Comparison of ENCODE assay signal across 8 cellular contexts in genomic region chr17:77319211-77320031, GRCh38.
DNase-seq lines count a peak whose midpoint lies in the region; ATAC-seq and TF ChIP-seq lines count a peak whose summit lies in the region.

No MANE protein-coding gene starts in this region.

- TF ChIP-seq POLR2A in GM18505 (IDR thresholded peaks at IDR 0.05; ENCODE audit: borderline replicate concordance, extremely low read depth, insufficient read depth, insufficient read length): peak; percentile 45

- no peak for TF ChIP-seq CTCF in tibial artery (IDR thresholded peaks at IDR 0.05)

- H3K9me3 ChIP-seq in Karpas-422 (ENCODE audit: low read length) (no peaks in the 10 kb centered on the region), tibial artery (no peaks in the 10 kb centered on the region)
- H3K9me3 ChIP-seq in naive thymus-derived CD4-positive, alpha-beta T cell (ENCODE audit: control insufficient read depth in 2 of 3, low read length in 3 of 3): no peaks in the 10 kb centered on the region

- peaks cover 2% of the 10 kb centered on the region; the same call in 1 of the 2 replicates for H3K27me3 ChIP-seq in Karpas-422 (ENCODE audit: low read length)
- no peaks in the 10 kb centered on the region for H3K27me3 ChIP-seq in naive thymus-derived CD4-positive, alpha-beta T cell (ENCODE audit: control insufficient read depth in 2 of 2, insufficient read depth in 2 of 2, low read length in 2 of 2)
- H3K27me3 ChIP-seq in tibial artery: no peaks in the 10 kb centered on the region

- H3K79me2 ChIP-seq in Karpas-422 (ENCODE audit: low read length): no peaks in the 10 kb centered on the region

- H3K4me2 ChIP-seq in Karpas-422 (ENCODE audit: low read depth, low read length, poor library complexity, severe bottlenecking): peak overlapping the region; percentile 69

- intact Hi-C loops in naive thymus-derived CD4-positive, alpha-beta T cell (cut with micrococcal nuclease): no loop called here
- intact Hi-C loops in tibial artery (cut with DNase I; ENCODE audit: low total_unique reads): loop anchor here (10.0 kb wide), 1 partner anchor 185 kb away; no protein-coding TSS in a partner anchor

- no peak overlapping the region for H3K4me3 Mint-ChIP-seq in activated CD4-positive, alpha-beta T cell treated with anti-CD3 and anti-CD28 coated beads, Interleukin-2, amount 10 ng/mL, durations not matched to agents 7 days and 5 days
- peak overlapping the region; percentile 78 to 92 (median 82) for H3K4me3 Mint-ChIP-seq in naive thymus-derived CD4-positive, alpha-beta T cell

- no peak overlapping the region; the same call in 1 of the 2 replicates for H2AFZ ChIP-seq in Karpas-422 (ENCODE audit: low read length)

- DNase-seq in Karpas-422: peak; percentile 67
- peak; percentile 29 for DNase-seq in activated CD4-positive, alpha-beta T cell treated with anti-CD3 and anti-CD28 coated beads, Interleukin-2, amount 10 ng/mL, durations not matched to agents 7 days and 5 days
- DNase-seq in epithelial cell of prostate (ENCODE audit: low read depth, low spot score): no peak
- peak in 5 of 9 donors; percentile 31 to 68 (median 33) for DNase-seq in naive thymus-derived CD4-positive, alpha-beta T cell
- peak; percentile 94 to 95 for DNase-seq in tibial artery
- DNase-seq in NCI-H2227 (lab: John Stamatoyannopoulos, UW; ENCODE audit: unreplicated experiment): no peak

- no peaks in the 10 kb centered on the region for H3K36me3 ChIP-seq in Karpas-422 (ENCODE audit: insufficient read depth, low read length)
- H3K36me3 ChIP-seq in naive thymus-derived CD4-positive, alpha-beta T cell (ENCODE audit: control insufficient read depth in 2 of 3, insufficient read depth in 3 of 3, low read length in 3 of 3): no peaks in the 10 kb centered on the region
- H3K36me3 ChIP-seq in tibial artery: no peaks in the 10 kb centered on the region

- H3K27me3 Mint-ChIP-seq in activated CD4-positive, alpha-beta T cell treated with anti-CD3 and anti-CD28 coated beads, Interleukin-2, amount 10 ng/mL, durations not matched to agents 7 days and 5 days: peaks cover 5% of the 10 kb centered on the region
- H3K27me3 Mint-ChIP-seq in naive thymus-derived CD4-positive, alpha-beta T cell: no peaks in the 10 kb centered on the region

- H3K36me3 Mint-ChIP-seq in activated CD4-positive, alpha-beta T cell treated with anti-CD3 and anti-CD28 coated beads, Interleukin-2, amount 10 ng/mL, durations not matched to agents 7 days and 5 days (ENCODE audit: low read depth): no peaks in the 10 kb centered on the region
- H3K36me3 Mint-ChIP-seq in naive thymus-derived CD4-positive, alpha-beta T cell: no peaks in the 10 kb centered on the region

- peak overlapping the region; percentile 58; the same call in 1 of the 2 replicates for H3K4me3 ChIP-seq in Karpas-422 (ENCODE audit: low read length)
- peak overlapping the region; percentile 23 for H3K4me3 ChIP-seq in naive thymus-derived CD4-positive, alpha-beta T cell (ENCODE audit: low read length)
- peak overlapping the region; percentile 58 for H3K4me3 ChIP-seq in tibial artery

- H4K20me1 ChIP-seq in Karpas-422 (ENCODE audit: insufficient read depth, low read depth, low read length): 0 out of 2 replicates have a peak, but pooled peaks cover 3% of the 10 kb centered on the region

- H3K4me1 ChIP-seq in Karpas-422 (ENCODE audit: low read length) (peaks cover 61% of the 10 kb centered on the region), tibial artery (peaks cover 18 to 75% (median 60%) of the 10 kb centered on the region in 4 donors)
- H3K4me1 ChIP-seq in naive thymus-derived CD4-positive, alpha-beta T cell (ENCODE audit: control insufficient read depth in 2 of 2, insufficient read depth in 2 of 2, low read length in 2 of 2): peaks cover 20 to 36% of the 10 kb centered on the region in 2 donors

- H3K9me2 ChIP-seq in Karpas-422 (replicated peaks; ENCODE audit: insufficient read depth, low read length): no peaks in the 10 kb centered on the region

- ATAC-seq in GM18505 (IDR thresholded peaks at IDR 0.05; ENCODE audit: unreplicated experiment) (no peak), HG02678 (IDR thresholded peaks at IDR 0.05; ENCODE audit: unreplicated experiment) (no peak)
- peak; percentile 88 for ATAC-seq in naive thymus-derived CD4-positive, alpha-beta T cell

- no peaks in the 10 kb centered on the region for H3K9me3 Mint-ChIP-seq in activated CD4-positive, alpha-beta T cell treated with anti-CD3 and anti-CD28 coated beads, Interleukin-2, amount 10 ng/mL, durations not matched to agents 7 days and 5 days
- no peaks in the 10 kb centered on the region for H3K9me3 Mint-ChIP-seq in naive thymus-derived CD4-positive, alpha-beta T cell

- POLR2A ChIA-PET in activated CD4-positive, alpha-beta T cell treated with anti-CD3 and anti-CD28 coated beads, Interleukin-2, amount 10 ng/mL, durations not matched to agents 7 days and 5 days (lab: Charles Lee): no interaction called here
- POLR2A ChIA-PET in naive thymus-derived CD4-positive, alpha-beta T cell (lab: Charles Lee): interaction anchor here (0.6 kb wide), 1 partner anchor 125 kb away, joined by 3 read pairs; no protein-coding TSS in a partner anchor

- CTCF ChIA-PET in activated CD4-positive, alpha-beta T cell treated with anti-CD3 and anti-CD28 coated beads, Interleukin-2, amount 10 ng/mL, durations not matched to agents 7 days and 5 days (lab: Charles Lee): interaction anchor here (0.7 kb wide), 1 partner anchor 81 kb away, joined by 3 read pairs; no protein-coding TSS in a partner anchor
- CTCF ChIA-PET in naive thymus-derived CD4-positive, alpha-beta T cell (lab: Charles Lee): no interaction called here

- H3K27ac Mint-ChIP-seq in activated CD4-positive, alpha-beta T cell treated with anti-CD3 and anti-CD28 coated beads, Interleukin-2, amount 10 ng/mL, durations not matched to agents 7 days and 5 days: peak overlapping the region; percentile 9
- H3K27ac Mint-ChIP-seq in naive thymus-derived CD4-positive, alpha-beta T cell: peak overlapping the region; percentile 63 to 93 (median 83)

- H3K27ac ChIP-seq in Karpas-422 (ENCODE audit: low read length): no peak overlapping the region
- H3K27ac ChIP-seq in epithelial cell of prostate: peak overlapping the region; percentile 94
- peak overlapping the region; percentile 41 for H3K27ac ChIP-seq in naive thymus-derived CD4-positive, alpha-beta T cell (ENCODE audit: low read depth, low read length)
- peak overlapping the region; percentile 90 to 92 for H3K27ac ChIP-seq in tibial artery

- H3K4me1 Mint-ChIP-seq in activated CD4-positive, alpha-beta T cell treated with anti-CD3 and anti-CD28 coated beads, Interleukin-2, amount 10 ng/mL, durations not matched to agents 7 days and 5 days: peaks cover 26% of the 10 kb centered on the region
- H3K4me1 Mint-ChIP-seq in naive thymus-derived CD4-positive, alpha-beta T cell: peaks cover 21 to 42% (median 35%) of the 10 kb centered on the region in 7 donors

- peak overlapping the region; percentile 56 for H3K9ac ChIP-seq in Karpas-422 (ENCODE audit: low read length)

Comparison
In these comparisons a context has a peak if more than half of its experiments do, and no peak if none do; other contexts are left out.
1. DNase-seq: peak in Karpas-422 (single experiment), activated CD4-positive, alpha-beta T cell treated with anti-CD3 and anti-CD28 coated beads, Interleukin-2, amount 10 ng/mL, durations not matched to agents 7 days and 5 days (single experiment), naive thymus-derived CD4-positive, alpha-beta T cell (5 of 9) and tibial artery (2 of 2); none in epithelial cell of prostate (single experiment) and NCI-H2227 (single experiment).
2. Peak in every context shown above with its lines, with median percentiles within 50 percentile points of each other: H3K4me3 ChIP-seq.